17 cellular contexts compared by ENCODE assay signal in genomic region chr4:122838034-122838433, GRCh38. TPM values are rescaled to one million over a fixed set of nuclear protein-coding genes. Genes with fewer than 3 reads are reported as not detected.
DNase-seq lines count a peak whose midpoint lies in the region; ATAC-seq, FAIRE-seq and TF ChIP-seq lines count a peak whose summit lies in the region.
"Had no signal": no experiment of that assay in that cellular context is flagged by ENCODE, and none has a peak within 500 bp of the region (broad histone marks: within the 10 kb centered on the region; RNA-seq: fewer than 3 reads in every experiment).

No MANE protein-coding gene starts in this region.

- POLR2A ChIA-PET in A549 (lab: Yijun Ruan, JAX) (interaction anchor here (0.6 kb wide), 1 partner anchor 13 kb away, joined by 3 read pairs; no protein-coding TSS in a partner anchor), HEK293 (lab: Yijun Ruan, JAX) (no interaction called here)
- POLR2A ChIA-PET in activated CD4-positive, alpha-beta memory T cell treated with anti-CD3 and anti-CD28 coated beads, Interleukin-2, amount 10 ng/mL, durations not matched to agents 7 days and 5 days (lab: Charles Lee) = no interaction called here

- FAIRE-seq in A549 (lab: Jason Lieb, UNC) (no peak), HTR-8/SVneo (lab: Jason Lieb, UNC) (no peak)
- FAIRE-seq: GM19239, H54 had no signal

- H2AFZ ChIP-seq in osteoblast (ENCODE audit: low read length) = no peak overlapping the region

- 84% methylated on average over 1 of the region's 1 CpG for WGBS in A549 (ENCODE audit: missing lambda C conversion rate)

- CTCF ChIA-PET in A549 (lab: Yijun Ruan, JAX) (interaction anchor here (1.2 to 2.3 kb wide), 4 partner anchors 9 to 80 kb away, joined by 3 to 9 read pairs (median 3); no protein-coding TSS in a partner anchor), HEK293 (lab: Yijun Ruan, JAX) (interaction anchor here (0.6 kb wide), 1 partner anchor 10 kb away, joined by 3 read pairs; no protein-coding TSS in a partner anchor)
- CTCF ChIA-PET in activated CD4-positive, alpha-beta memory T cell treated with anti-CD3 and anti-CD28 coated beads, Interleukin-2, amount 10 ng/mL, durations not matched to agents 7 days and 5 days (lab: Charles Lee) = interaction anchor here (1.0 kb wide), 1 partner anchor 81 kb away, joined by 6 read pairs; no protein-coding TSS in a partner anchor

- H3K36me3 Mint-ChIP-seq in activated CD4-positive, alpha-beta memory T cell treated with anti-CD3 and anti-CD28 coated beads, Interleukin-2, amount 10 ng/mL, durations not matched to agents 7 days and 5 days (ENCODE audit: low read depth) = no peaks in the 10 kb centered on the region
- H3K36me3 Mint-ChIP-seq: CD4-positive, CD25-positive, alpha-beta regulatory T cell had no signal

- TF ChIP-seq CTCF in A549 (IDR thresholded peaks at IDR 0.05) = no peak
- TF ChIP-seq CTCF in HEK293 (tag by site-specific recombination; IDR thresholded peaks at IDR 0.05) = no peak
- no peak for TF ChIP-seq CTCF in osteoblast (IDR thresholded peaks at IDR 0.05; ENCODE audit: extremely low read depth, low read depth, low read length)

- no peak for TF ChIP-seq POLR2A in A549 (IDR thresholded peaks at IDR 0.05; ENCODE audit: low read length)

- peaks cover 100% of the 10 kb centered on the region for H3K79me2 ChIP-seq in osteoblast (ENCODE audit: insufficient read depth, low read length)

- peaks cover 92% of the 10 kb centered on the region for H4K20me1 ChIP-seq in osteoblast (ENCODE audit: insufficient read depth, low read length)
- H4K20me1 ChIP-seq: BLaER1 treated with 17β-estradiol and CSF1 and Interleukin-3, amounts not matched to agents 10 nM and 100 nM had no signal

- H3K27me3 ChIP-seq in SJSA1 (replicated peaks) (no peaks in the 10 kb centered on the region), osteoblast (ENCODE audit: insufficient read depth, low read length) (no peaks in the 10 kb centered on the region)

- DNase-seq in A549 (ENCODE audit: low read depth in 1 of 2, low spot score in 1 of 2) (no peak), SJSA1 (ENCODE audit: low read depth in 1 of 2, low spot score in 2 of 2) (no peak), osteoblast (ENCODE audit: insufficient read length, low spot score, missing footprints) (peak; percentile 53), HTR-8/SVneo (ENCODE audit: insufficient read length, low spot score) (no peak)
- no peak for DNase-seq in activated CD4-positive, alpha-beta memory T cell treated with anti-CD3 and anti-CD28 coated beads, Interleukin-2, amount 10 ng/mL, durations not matched to agents 7 days and 5 days
- DNase-seq: 8988T; ACHN; CD4-positive, CD25-positive, alpha-beta regulatory T cell; DMS53; GF-D8; KG1 had no signal

- peaks cover 30% of the 10 kb centered on the region for H3K27me3 Mint-ChIP-seq in activated CD4-positive, alpha-beta memory T cell treated with anti-CD3 and anti-CD28 coated beads, Interleukin-2, amount 10 ng/mL, durations not matched to agents 7 days and 5 days

- H3K4me3 Mint-ChIP-seq in activated CD4-positive, alpha-beta memory T cell treated with anti-CD3 and anti-CD28 coated beads, Interleukin-2, amount 10 ng/mL, durations not matched to agents 7 days and 5 days = no peak overlapping the region
- H3K4me3 Mint-ChIP-seq: CD4-positive, CD25-positive, alpha-beta regulatory T cell had no signal

- H3K4me2 ChIP-seq in A549 (peak overlapping the region; percentile 89), osteoblast (ENCODE audit: insufficient read depth, low read length) (peak overlapping the region; percentile 46)
- H3K4me2 ChIP-seq: BLaER1 treated with 17β-estradiol and CSF1 and Interleukin-3, amounts not matched to agents 10 nM and 100 nM had no signal

- no peak for TF ChIP-seq RAD21 in A549 (conservative IDR thresholded peaks at IDR 0.05 in 1 of 2, IDR thresholded peaks at IDR 0.05 in 1 of 2)

- H3K9me3 ChIP-seq in A549 (no peaks in the 10 kb centered on the region), HEK293 (ENCODE audit: control insufficient read depth, insufficient read depth, low read depth, low read length) (no peaks in the 10 kb centered on the region), SJSA1 (replicated peaks) (no peaks in the 10 kb centered on the region), osteoblast (ENCODE audit: low read depth, low read length) (no peaks in the 10 kb centered on the region)

- no peak overlapping the region for H3K27ac Mint-ChIP-seq in activated CD4-positive, alpha-beta memory T cell treated with anti-CD3 and anti-CD28 coated beads, Interleukin-2, amount 10 ng/mL, durations not matched to agents 7 days and 5 days
- H3K27ac Mint-ChIP-seq: CD4-positive, CD25-positive, alpha-beta regulatory T cell had no signal

- H3K9me3 Mint-ChIP-seq in activated CD4-positive, alpha-beta memory T cell treated with anti-CD3 and anti-CD28 coated beads, Interleukin-2, amount 10 ng/mL, durations not matched to agents 7 days and 5 days = no peaks in the 10 kb centered on the region
- H3K9me3 Mint-ChIP-seq: CD4-positive, CD25-positive, alpha-beta regulatory T cell had no signal

- no peak for TF ChIP-seq EP300 in A549 (IDR thresholded peaks at IDR 0.05)

- H3K36me3 ChIP-seq in HEK293 (ENCODE audit: control insufficient read depth in 2 of 2, insufficient read depth in 1 of 2, low read length in 2 of 2) = peaks cover 0 to 9% of the 10 kb centered on the region in 2 experiments; a peak in 1 of 3 replicates
- peaks cover 66% of the 10 kb centered on the region for H3K36me3 ChIP-seq in SJSA1
- H3K36me3 ChIP-seq in osteoblast (ENCODE audit: insufficient read depth, low read length) = peaks cover 60% of the 10 kb centered on the region
- H3K36me3 ChIP-seq: BLaER1 treated with 17β-estradiol and CSF1 and Interleukin-3, amounts not matched to agents 10 nM and 100 nM had no signal

- H3K4me1 ChIP-seq in A549 (peaks cover 99% of the 10 kb centered on the region), HEK293 (ENCODE audit: control insufficient read depth, insufficient read depth, low read length) (peaks cover 5% of the 10 kb centered on the region; the same call in 1 of the 2 replicates), SJSA1 (replicated peaks) (peaks cover 37% of the 10 kb centered on the region), osteoblast (ENCODE audit: insufficient read depth, low read length) (peaks cover 65% of the 10 kb centered on the region)
- H3K4me1 ChIP-seq: BLaER1 treated with 17β-estradiol and CSF1 and Interleukin-3, amounts not matched to agents 10 nM and 100 nM had no signal

- H3K4me1 Mint-ChIP-seq in activated CD4-positive, alpha-beta memory T cell treated with anti-CD3 and anti-CD28 coated beads, Interleukin-2, amount 10 ng/mL, durations not matched to agents 7 days and 5 days = no peaks in the 10 kb centered on the region
- H3K4me1 Mint-ChIP-seq: CD4-positive, CD25-positive, alpha-beta regulatory T cell had no signal

- H3K27ac ChIP-seq in A549 (peak overlapping the region; percentile 62 to 72; a peak in 5 of 6 replicates), HEK293 (ENCODE audit: extremely low read depth, low read depth, low read length) (no peak overlapping the region), SJSA1 (peak overlapping the region; percentile 44; the same call in 1 of the 2 replicates), osteoblast (ENCODE audit: low read depth, low read length) (peak overlapping the region; percentile 22)
- H3K27ac ChIP-seq: BLaER1 treated with 17β-estradiol and CSF1 and Interleukin-3, amounts not matched to agents 10 nM and 100 nM; HL-60 had no signal

- no peak overlapping the region for H3K4me3 ChIP-seq in A549
- H3K4me3 ChIP-seq in HEK293 (ENCODE audit: low read depth, low read length) = no peak overlapping the region
- H3K4me3 ChIP-seq in SJSA1 = no peak overlapping the region
- H3K4me3 ChIP-seq in osteoblast (ENCODE audit: insufficient read depth, low read length) = no peak overlapping the region
- H3K4me3 ChIP-seq: BLaER1 treated with 17β-estradiol and CSF1 and Interleukin-3, amounts not matched to agents 10 nM and 100 nM had no signal

- ATAC-seq in A549 = no peak
- ATAC-seq in HG03039 (IDR thresholded peaks at IDR 0.05; ENCODE audit: unreplicated experiment) = no peak

TF ChIP-seq in A549, 52 proteins besides CTCF, POLR2A, EP300 and RAD21 (continues in another document):
- TF ChIP-seq BHLHE40 (IDR thresholded peaks at IDR 0.05; ENCODE audit: low read depth, low read length) = no peak

TF ChIP-seq in HEK293, 187 proteins besides CTCF, POLR2A, EP300 and RAD21:
- no peak for TF ChIP-seq FEZF1 (tag by site-specific recombination; IDR thresholded peaks at IDR 0.05)
- TF ChIP-seq REST (tag by site-specific recombination; IDR thresholded peaks at IDR 0.05) = peak; percentile 51; the same call in 1 of the 2 replicates

RNA-seq across cellular contexts. Expression of gene FGF2, which starts 11.4 kb away (rescaled TPM):
- polyA plus RNA-seq in A549 (2011; rRNA removed) (32.5 and 45.2 TPM in 2 replicates), A549 (2017; fragmentation: RNase III; extraction: RNeasy Plus Mini Kit Qiagen cat#74134 plus additional on column Dnase treatment) (32.4 to 35.1 TPM (median 32.9 TPM) in 3 replicates)
- polyA plus RNA-seq in A549 (2012; cell fraction: cytosol; rRNA removed) = 8.0 and 10.2 TPM in 2 replicates
- polyA plus RNA-seq in A549 (2012; cell fraction: nucleus; rRNA removed) = 5.8 and 6.5 TPM in 2 replicates
- polyA minus RNA-seq in A549 (2011; rRNA and poly(A)+ RNA removed) = 19.3 and 20.7 TPM in 2 replicates
- total RNA-seq in SJSA1 (2014; rRNA removed; shearing (Covaris generic)) = 34.9 and 42.9 TPM in 2 replicates
- total RNA-seq in osteoblast = 69.2 and 86.5 TPM in 2 replicates
- under 1 TPM; 0.25 TPM for total RNA-seq in activated CD4-positive, alpha-beta memory T cell treated with anti-CD3 and anti-CD28 coated beads, Interleukin-2, amount 10 ng/mL, durations not matched to agents 7 days and 5 days
- total RNA-seq: CD4-positive, CD25-positive, alpha-beta regulatory T cell had no signal
- polyA plus RNA-seq: CD4-positive, CD25-positive, alpha-beta regulatory T cell had no signal

Comparison
In these comparisons a context has a peak if more than half of its experiments do, and no peak if none do; other contexts are left out.
1. RNA of gene FGF2, which starts 11.4 kb away (total RNA-seq): 69.2 to 86.5 TPM in osteoblast and 34.9 to 42.9 TPM in SJSA1; 0.25 TPM in activated CD4-positive, alpha-beta memory T cell treated with anti-CD3 and anti-CD28 coated beads, Interleukin-2, amount 10 ng/mL, durations not matched to agents 7 days and 5 days; every median in the first group is over 10 times any median in the second.
2. Of the 5 proteins assayed by ChIP-seq in both HEK293 and A549: peak only in HEK293: REST; only in A549: none; in both: none; in neither: 4.